Comparison of ENCODE assay signal across 16 cellular contexts in genomic region chr21:32193066-32193465, GRCh38.
A peak's percentile ranks its signal among the peaks of the same experiment; 100 is the strongest.
DNase-seq lines count a peak whose midpoint lies in the region; ATAC-seq and TF ChIP-seq lines count a peak whose summit lies in the region.
"Had no signal": no experiment of that assay in that cellular context is flagged by ENCODE, and none has a peak within 500 bp of the region (broad histone marks: within the 10 kb centered on the region; RNA-seq: fewer than 3 reads in every experiment).

No MANE protein-coding gene starts in this region.

- no peaks in the 10 kb centered on the region for H3K4me1 ChIP-seq in esophagus muscularis mucosa
- H3K4me1 ChIP-seq: A549 had no signal

- no peaks in the 10 kb centered on the region for H3K9me3 Mint-ChIP-seq in osteocyte (ENCODE audit: unreplicated experiment)
- H3K9me3 Mint-ChIP-seq: CD4-positive, alpha-beta T cell; H9 had no signal

- TF ChIP-seq CTCF in esophagus muscularis mucosa (IDR thresholded peaks at IDR 0.05) (no peak), osteocyte (IDR thresholded peaks at IDR 0.05) (no peak), GM10266 (IDR thresholded peaks at IDR 0.05; ENCODE audit: control insufficient read depth, insufficient read depth, low read depth, missing control alignments) (no peak)

- WGBS in esophagus muscularis mucosa: 88% methylated on average over 7 of the region's 7 CpGs

- no peaks in the 10 kb centered on the region for H3K9me3 ChIP-seq in esophagus muscularis mucosa
- H3K9me3 ChIP-seq: A549 had no signal

- H3K36me3 ChIP-seq in esophagus muscularis mucosa: no peaks in the 10 kb centered on the region

- no peak overlapping the region for H3K27ac ChIP-seq in esophagus muscularis mucosa (replicated peaks in 1 of 4)
- H3K27ac ChIP-seq: 22Rv1, A549, C4-2B had no signal

- no peak overlapping the region for H3K27ac Mint-ChIP-seq in osteocyte (ENCODE audit: unreplicated experiment)
- H3K27ac Mint-ChIP-seq: CD4-positive, alpha-beta T cell; H9 had no signal

- intact Hi-C loops in esophagus muscularis mucosa (cut with DNase I): no loop called here

- no peak for ATAC-seq in HG02610 (IDR thresholded peaks at IDR 0.05; ENCODE audit: unreplicated experiment)
- ATAC-seq: A549, GM12878 had no signal

- no peak overlapping the region for H3K4me3 ChIP-seq in esophagus muscularis mucosa
- H3K4me3 ChIP-seq: A549, GM12878 had no signal

- peak; percentile 65 for DNase-seq in NCI-H82 (lab: John Stamatoyannopoulos, UW)
- DNase-seq in NCI-H82 treated with DMSO at 0.1 percent for 48 hours (lab: John Stamatoyannopoulos, UW; ENCODE audit: unreplicated experiment): no peak
- peak; percentile 85 for DNase-seq in esophagus muscularis mucosa (ENCODE audit: extremely low spot score)
- DNase-seq in osteocyte (ENCODE audit: extremely low spot score, unreplicated experiment): peak; percentile 42
- no peak for DNase-seq in retina
- no peak for DNase-seq in GM10266 (ENCODE audit: extremely low spot score)
- DNase-seq: AML-193; CD4-positive, alpha-beta T cell; DMS79 treated with DMSO at 0.1 percent for 48 hours; GF-D8; H9 had no signal

- no peak overlapping the region for H3K4me3 Mint-ChIP-seq in osteocyte (ENCODE audit: unreplicated experiment)
- H3K4me3 Mint-ChIP-seq: CD4-positive, alpha-beta T cell; H9 had no signal

- H3K36me3 Mint-ChIP-seq in osteocyte (ENCODE audit: unreplicated experiment): no peaks in the 10 kb centered on the region

- no peak for TF ChIP-seq EP300 in esophagus muscularis mucosa (IDR thresholded peaks at IDR 0.05)

- H3K27me3 ChIP-seq in esophagus muscularis mucosa: peaks cover 0 to 7% (median 0%) of the 10 kb centered on the region in 4 donors

- no peaks in the 10 kb centered on the region for H3K4me1 Mint-ChIP-seq in osteocyte (ENCODE audit: unreplicated experiment)
- H3K4me1 Mint-ChIP-seq: H9 had no signal

- no peak for TF ChIP-seq POLR2A in esophagus muscularis mucosa (IDR thresholded peaks at IDR 0.05; ENCODE audit: low read depth)

- H3K27me3 Mint-ChIP-seq in osteocyte (ENCODE audit: unreplicated experiment): peaks cover 12% of the 10 kb centered on the region

Comparison
In these comparisons a context has a peak if more than half of its experiments do, and no peak if none do; other contexts are left out.
1. DNase-seq: peak in NCI-H82 (single experiment), esophagus muscularis mucosa (single experiment) and osteocyte (single experiment); none in NCI-H82 treated with DMSO at 0.1 percent for 48 hours (single experiment), retina (single experiment) and GM10266 (single experiment).